Comparison of ENCODE assay signal across 8 cellular contexts in the genomic region with DNA sequence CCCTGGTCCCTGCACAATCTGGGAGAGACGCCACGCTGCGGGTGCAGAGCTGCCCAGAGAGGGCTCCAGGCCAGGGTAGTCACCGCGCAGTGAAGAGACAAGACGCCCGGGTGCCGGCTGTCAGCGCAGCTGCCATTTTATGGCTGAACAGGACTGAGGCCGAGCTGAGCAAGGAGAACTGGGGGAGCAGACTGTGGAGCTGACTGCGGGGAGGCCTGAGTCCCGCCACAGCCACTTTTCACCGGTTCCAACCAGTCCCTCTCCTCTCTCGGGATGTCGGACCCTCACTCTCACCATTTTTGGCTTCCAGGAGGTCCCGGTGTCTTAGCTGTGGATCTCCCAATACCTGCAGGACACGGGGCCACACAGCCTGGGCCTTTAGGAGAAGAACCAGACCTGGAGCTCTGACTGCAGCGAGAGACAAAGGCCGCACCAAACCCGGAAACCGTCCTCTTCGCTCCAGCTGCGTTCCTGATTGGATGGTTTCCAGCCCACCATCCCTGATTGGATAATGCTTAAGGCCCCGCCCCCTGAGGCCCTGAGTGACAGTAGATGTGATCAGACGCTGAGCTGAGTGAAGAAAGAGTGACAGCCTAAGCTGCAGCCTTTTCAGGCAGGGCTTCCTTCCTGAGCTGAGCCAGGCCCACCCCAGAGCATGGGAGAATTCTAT. TPM values are rescaled to one million over a fixed set of nuclear protein-coding genes. Genes with fewer than 3 reads are reported as not detected.
DNase-seq lines count a peak whose midpoint lies in the region; ATAC-seq, FAIRE-seq and TF ChIP-seq lines count a peak whose summit lies in the region.

A gene (minus strand): TSS at position 422 of the 670 bp plus-strand sequence. CDS start 125 bp downstream, at position 297.

- TF ChIP-seq CTCF in omental fat pad (IDR thresholded peaks at IDR 0.05) (no peak), subcutaneous adipose tissue (IDR thresholded peaks at IDR 0.05; ENCODE audit: low read depth) (no peak)

- intact Hi-C loops in Right ventricle myocardium superior (cut with DNase I) = no loop called here

- peak; percentile 97 for DNase-seq in SK-N-DZ (ENCODE audit: low spot score)
- DNase-seq in activated naive CD8-positive, alpha-beta T cell treated with anti-CD3 and anti-CD28 coated beads, Interleukin-2, amount 50 U/mL, for 16 hours (ENCODE audit: low read depth, low spot score) = peak; percentile 83
- DNase-seq in Right ventricle myocardium superior = peak; percentile 97
- peak; percentile 97 for DNase-seq in omental fat pad (ENCODE audit: low spot score)
- DNase-seq in urothelium cell line (ENCODE audit: low spot score) = no peak

- no peak for FAIRE-seq in urothelium cell line (lab: Jason Lieb, UNC)

- ATAC-seq in GM18907 (IDR thresholded peaks at IDR 0.05; ENCODE audit: unreplicated experiment) (peak; percentile 79), HG03442 (IDR thresholded peaks at IDR 0.05; ENCODE audit: unreplicated experiment) (peak; percentile 79), Right ventricle myocardium superior (ENCODE audit: poor library complexity) (peak; percentile 98), omental fat pad (ENCODE audit: low FRiP score) (peak; percentile 96)

RNA-seq across cellular contexts. Expression of the gene that starts here (rescaled TPM):
- 10.6 and 14.2 TPM in 2 replicates for polyA plus RNA-seq in SK-N-DZ (2014; cell fraction: cytosol; rRNA removed)
- polyA plus RNA-seq in SK-N-DZ (2014; cell fraction: nucleus; rRNA removed) = 6.8 and 9.1 TPM in 2 replicates
- total RNA-seq in Right ventricle myocardium superior (5.9 TPM), omental fat pad (10 to 100 TPM in 3 of 4 donors, 1 to 10 TPM in 1; 7.8 to 15.7 (median 13.3) TPM), subcutaneous adipose tissue (10 to 100 TPM; 12.9 to 20.9 (median 16.7) TPM)
